1 cellular context compared by ENCODE assay signal in the genomic region with DNA sequence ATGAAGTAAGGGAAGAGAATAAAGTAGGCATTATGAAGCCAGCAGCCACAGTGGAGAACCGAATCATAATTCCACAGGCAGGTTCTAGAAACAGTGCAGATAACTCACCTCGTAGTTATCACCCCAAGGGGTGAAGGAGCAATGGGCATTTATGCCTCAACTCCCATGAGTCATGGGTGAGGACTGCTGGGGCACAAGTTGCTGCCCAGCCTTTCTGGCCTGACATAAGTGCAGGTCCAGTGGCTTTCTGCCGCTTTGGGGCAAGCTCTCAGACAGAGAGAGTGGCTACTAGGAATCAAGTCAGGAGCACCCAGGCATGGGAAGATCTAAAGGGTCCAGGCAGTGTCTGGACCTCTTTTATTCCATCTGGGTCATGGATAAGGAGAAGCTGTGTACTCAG.
TF ChIP-seq lines count a peak whose summit lies in the region.

No MANE protein-coding gene starts in this region.

TF ChIP-seq in H1, 55 proteins besides CTCF, POLR2A, EP300 and RAD21:
- TF ChIP-seq MAFK (IDR thresholded peaks at IDR 0.05; ENCODE audit: low read depth, low read length) (no peak), EGR1 (IDR thresholded peaks at IDR 0.05; ENCODE audit: borderline replicate concordance, low read depth, low read length) (no peak), YY1 (IDR thresholded peaks at IDR 0.05; ENCODE audit: low read depth, low read length) (no peak), BCL11A (IDR thresholded peaks at IDR 0.05; ENCODE audit: low read depth in 2 of 2, low read length in 2 of 2) (no peak), CHD7 (IDR thresholded peaks at IDR 0.05; ENCODE audit: insufficient replicate concordance, low read length) (no peak), NRF1 (IDR thresholded peaks at IDR 0.05; ENCODE audit: low read depth, low read length) (no peak), CHD2 (IDR thresholded peaks at IDR 0.05; ENCODE audit: low read length) (no peak), GABPA (IDR thresholded peaks at IDR 0.05; ENCODE audit: borderline replicate concordance, insufficient read depth, low read length) (no peak), SIX5 (IDR thresholded peaks at IDR 0.05; ENCODE audit: low read depth, low read length) (no peak), CBX5 (IDR thresholded peaks at IDR 0.05; ENCODE audit: low read depth, low read length) (no peak), RFX5 (IDR thresholded peaks at IDR 0.05; ENCODE audit: borderline replicate concordance, low read depth, low read length) (no peak), ASH2L (IDR thresholded peaks at IDR 0.05; ENCODE audit: low read length) (no peak), CEBPB (IDR thresholded peaks at IDR 0.05; ENCODE audit: low read depth, low read length) (no peak), RBBP5 (IDR thresholded peaks at IDR 0.05; ENCODE audit: borderline replicate concordance, low read depth, low read length) (no peak)
- TF ChIP-seq, protein P1, sequence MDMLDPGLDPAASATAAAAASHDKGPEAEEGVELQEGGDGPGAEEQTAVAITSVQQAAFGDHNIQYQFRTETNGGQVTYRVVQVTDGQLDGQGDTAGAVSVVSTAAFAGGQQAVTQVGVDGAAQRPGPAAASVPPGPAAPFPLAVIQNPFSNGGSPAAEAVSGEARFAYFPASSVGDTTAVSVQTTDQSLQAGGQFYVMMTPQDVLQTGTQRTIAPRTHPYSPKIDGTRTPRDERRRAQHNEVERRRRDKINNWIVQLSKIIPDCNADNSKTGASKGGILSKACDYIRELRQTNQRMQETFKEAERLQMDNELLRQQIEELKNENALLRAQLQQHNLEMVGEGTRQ (IDR thresholded peaks at IDR 0.05; ENCODE audit: low read length), result no peak
